Comparison of ENCODE assay signal across 15 cellular contexts in genomic region chr12:104805186-104805585, GRCh38.
DNase-seq lines count a peak whose midpoint lies in the region; ATAC-seq, FAIRE-seq and TF ChIP-seq lines count a peak whose summit lies in the region.
"Had no signal": no experiment of that assay in that cellular context is flagged by ENCODE, and none has a peak within 500 bp of the region (broad histone marks: within the 10 kb centered on the region; RNA-seq: fewer than 3 reads in every experiment).

No MANE protein-coding gene starts in this region.

- RAD21 ChIA-PET in HCT116 (lab: Charles Lee; ENCODE audit: low non-redundant PET in 1 of 2, low total read pairs in 2 of 2, uncharacterized antibody in 2 of 2, unreplicated experiment in 2 of 2), result interaction anchor here in 1 of 2 experiments (0.5 to 0.7 kb wide), 2 partner anchors 235 to 419 kb away, joined by 3 to 4 read pairs; no protein-coding TSS in a partner anchor

- peaks cover 3% of the 10 kb centered on the region for H3K36me3 Mint-ChIP-seq in astrocyte (ENCODE audit: low read depth, unreplicated experiment)

- H3K36me3 ChIP-seq in ACC112 (ENCODE audit: insufficient read depth, low read length), result no peaks in the 10 kb centered on the region
- H3K36me3 ChIP-seq in HCT116 (ENCODE audit: control insufficient read depth in 1 of 2, insufficient read depth in 2 of 2, low read length in 2 of 2), result no peaks in the 10 kb centered on the region
- H3K36me3 ChIP-seq in astrocyte (ENCODE audit: insufficient read depth, low read length), result no peaks in the 10 kb centered on the region
- H3K36me3 ChIP-seq: neutrophil had no signal

- BruUV-seq in HCT116 (replicated peaks; lab: Mats Ljungman, UMichigan), result no TSS peak

- H3K9ac ChIP-seq in HCT116 (ENCODE audit: low read length), result no peak overlapping the region
- H3K9ac ChIP-seq in astrocyte (ENCODE audit: low read length), result no peak overlapping the region

- peak; percentile 67; the same call in 1 of the 2 replicates for ATAC-seq in HCT116
- ATAC-seq: HepG2 had no signal

- peak; percentile 86 for FAIRE-seq in astrocyte (lab: Jason Lieb, UNC)
- FAIRE-seq: D721Med, HepG2 had no signal

- H3K79me2 ChIP-seq in ACC112 (ENCODE audit: control insufficient read depth, insufficient read depth, low read length, unreplicated experiment) (no peaks in the 10 kb centered on the region), HCT116 (ENCODE audit: insufficient read depth, low read length) (no peaks in the 10 kb centered on the region), astrocyte (ENCODE audit: insufficient read depth, low read length) (no peaks in the 10 kb centered on the region)

- CTCF ChIA-PET in HCT116 (lab: Charles Lee), result interaction anchor here (1.0 kb wide), 1 partner anchor 15 kb away, joined by 3 read pairs; no protein-coding TSS in a partner anchor

- H4K20me1 ChIP-seq in HCT116 (ENCODE audit: insufficient read depth), result no peaks in the 10 kb centered on the region
- H4K20me1 ChIP-seq in astrocyte (ENCODE audit: insufficient read depth, low read length), result no peaks in the 10 kb centered on the region

- H2AFZ ChIP-seq in ACC112 (ENCODE audit: low read length, unreplicated experiment) (no peak overlapping the region), HCT116 (ENCODE audit: low read depth, low read length, poor library complexity, severe bottlenecking) (no peak overlapping the region), astrocyte (ENCODE audit: low read depth, low read length) (no peak overlapping the region)

- DNase-seq in HCT116 (ENCODE audit: low read depth, low spot score) (no peak), astrocyte (ENCODE audit: low read depth) (peak; percentile 92), iris pigment epithelial cell (ENCODE audit: low read depth) (peak; percentile 84), NCI-H1417 treated with DMSO at 0.1 percent for 48 hours (lab: John Stamatoyannopoulos, UW) (no peak), mucosa of gallbladder (ENCODE audit: low spot score) (no peak), GDM1 (lab: John Stamatoyannopoulos, UW) (no peak), NCI-H524 treated with DMSO at 0.1 percent for 48 hours (lab: John Stamatoyannopoulos, UW) (no peak)
- DNase-seq: activated naive CD4-positive, alpha-beta T cell treated with anti-CD3 and anti-CD28 coated beads for 36 hours; NCI-H1105; NCI-H345 had no signal

- H3K9me3 Mint-ChIP-seq in astrocyte (ENCODE audit: unreplicated experiment), result no peaks in the 10 kb centered on the region

- TF ChIP-seq RAD21 in HCT116 (IDR thresholded peaks at IDR 0.05; ENCODE audit: low read depth), result no peak

- POLR2A ChIA-PET in HCT116 (lab: Charles Lee), result no interaction called here

- H3K27ac ChIP-seq in ACC112 (ENCODE audit: low read depth, low read length) (no peak overlapping the region), HCT116 (ENCODE audit: low read depth, low read length) (no peak overlapping the region), astrocyte (ENCODE audit: low read depth, low read length) (no peak overlapping the region)
- H3K27ac ChIP-seq: neutrophil had no signal

- no peak for TF ChIP-seq CTCF in HCT116 (IDR thresholded peaks at IDR 0.05 in 2 of 3, conservative IDR thresholded peaks at IDR 0.05 in 1 of 3; ENCODE audit: borderline replicate concordance in 1 of 3, insufficient read depth in 1 of 3, low read depth in 2 of 3, low read length in 2 of 3)
- TF ChIP-seq CTCF in astrocyte (IDR thresholded peaks at IDR 0.05; ENCODE audit: insufficient read depth, low read depth, low read length), result no peak

- no peaks in the 10 kb centered on the region for H3K9me2 ChIP-seq in HCT116 (ENCODE audit: insufficient read depth)

- no peaks in the 10 kb centered on the region for H3K9me3 ChIP-seq in HCT116 (ENCODE audit: control insufficient read depth in 1 of 2, insufficient read depth in 1 of 2, low read depth in 1 of 2, low read length in 2 of 2)
- no peaks in the 10 kb centered on the region for H3K9me3 ChIP-seq in astrocyte (ENCODE audit: insufficient read depth, low read depth, low read length)
- H3K9me3 ChIP-seq: neutrophil had no signal

- no peak overlapping the region for H3K4me3 Mint-ChIP-seq in astrocyte (ENCODE audit: unreplicated experiment)
- H3K4me3 Mint-ChIP-seq: activated naive CD4-positive, alpha-beta T cell treated with anti-CD3 and anti-CD28 coated beads for 36 hours had no signal

- no peaks in the 10 kb centered on the region for H3K27me3 ChIP-seq in ACC112 (ENCODE audit: insufficient read depth, low read length)
- H3K27me3 ChIP-seq in HCT116 (ENCODE audit: insufficient read depth, low read length), result no peaks in the 10 kb centered on the region
- no peaks in the 10 kb centered on the region for H3K27me3 ChIP-seq in astrocyte (ENCODE audit: insufficient read depth, low read length)
- H3K27me3 ChIP-seq: neutrophil had no signal

- H3K4me3 ChIP-seq in ACC112 (ENCODE audit: low read depth, low read length) (peak overlapping the region; percentile 19; the same call in 1 of the 2 replicates), HCT116 (replicated peaks in 1 of 2; ENCODE audit: low read depth in 1 of 2, low read length in 2 of 2) (no peak overlapping the region), astrocyte (ENCODE audit: insufficient read depth, low read depth, low read length) (no peak overlapping the region)
- H3K4me3 ChIP-seq: lung had no signal

- peaks cover 5% of the 10 kb centered on the region for H3K27me3 Mint-ChIP-seq in astrocyte (ENCODE audit: low read depth, unreplicated experiment)

- intact Hi-C loops in HCT116 (cut with micrococcal nuclease), result no loop called here

- peaks cover 19% of the 10 kb centered on the region for H3K4me1 ChIP-seq in ACC112 (ENCODE audit: control insufficient read depth, insufficient read depth, low read length, unreplicated experiment)
- peaks cover 4 to 14% of the 10 kb centered on the region in 2 experiments; a peak in 2 of 4 replicates for H3K4me1 ChIP-seq in HCT116 (ENCODE audit: control insufficient read depth in 1 of 2, insufficient read depth in 2 of 2, low read length in 2 of 2)
- H3K4me1 ChIP-seq in astrocyte (ENCODE audit: insufficient read depth, low read length), result peaks cover 19% of the 10 kb centered on the region

- H3K4me2 ChIP-seq in HCT116 (ENCODE audit: low read length), result no peak overlapping the region
- H3K4me2 ChIP-seq in astrocyte (ENCODE audit: low read length), result peak overlapping the region; percentile 38

- no peak overlapping the region for H3K27ac Mint-ChIP-seq in astrocyte (ENCODE audit: unreplicated experiment)
- H3K27ac Mint-ChIP-seq: activated naive CD4-positive, alpha-beta T cell treated with anti-CD3 and anti-CD28 coated beads for 36 hours had no signal

- no peak for TF ChIP-seq POLR2A in HCT116 (IDR thresholded peaks at IDR 0.05; ENCODE audit: borderline replicate concordance, extremely low read depth, insufficient read depth, insufficient read length)

- peaks cover 6% of the 10 kb centered on the region for H3K4me1 Mint-ChIP-seq in astrocyte (ENCODE audit: low read depth, unreplicated experiment)

TF ChIP-seq in HCT116, 20 proteins besides CTCF, POLR2A, EP300 and RAD21 (continues in another document):
- no peak for TF ChIP-seq CBX3 (IDR thresholded peaks at IDR 0.05; ENCODE audit: low read depth)
- TF ChIP-seq CEBPB (IDR thresholded peaks at IDR 0.05; ENCODE audit: low read depth), result no peak
- no peak for TF ChIP-seq FOSL1 (IDR thresholded peaks at IDR 0.05; ENCODE audit: low read depth)
- TF ChIP-seq POLR2AphosphoS5 (IDR thresholded peaks at IDR 0.05; ENCODE audit: low read depth, low read length), result no peak
- no peak for TF ChIP-seq ATF3 (IDR thresholded peaks at IDR 0.05)
- TF ChIP-seq, protein P1, sequence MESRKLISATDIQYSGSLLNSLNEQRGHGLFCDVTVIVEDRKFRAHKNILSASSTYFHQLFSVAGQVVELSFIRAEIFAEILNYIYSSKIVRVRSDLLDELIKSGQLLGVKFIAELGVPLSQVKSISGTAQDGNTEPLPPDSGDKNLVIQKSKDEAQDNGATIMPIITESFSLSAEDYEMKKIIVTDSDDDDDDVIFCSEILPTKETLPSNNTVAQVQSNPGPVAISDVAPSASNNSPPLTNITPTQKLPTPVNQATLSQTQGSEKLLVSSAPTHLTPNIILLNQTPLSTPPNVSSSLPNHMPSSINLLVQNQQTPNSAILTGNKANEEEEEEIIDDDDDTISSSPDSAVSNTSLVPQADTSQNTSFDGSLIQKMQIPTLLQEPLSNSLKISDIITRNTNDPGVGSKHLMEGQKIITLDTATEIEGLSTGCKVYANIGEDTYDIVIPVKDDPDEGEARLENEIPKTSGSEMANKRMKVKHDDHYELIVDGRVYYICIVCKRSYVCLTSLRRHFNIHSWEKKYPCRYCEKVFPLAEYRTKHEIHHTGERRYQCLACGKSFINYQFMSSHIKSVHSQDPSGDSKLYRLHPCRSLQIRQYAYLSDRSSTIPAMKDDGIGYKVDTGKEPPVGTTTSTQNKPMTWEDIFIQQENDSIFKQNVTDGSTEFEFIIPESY (IDR thresholded peaks at IDR 0.05; ENCODE audit: extremely low read depth, insufficient replicate concordance, low read length), result no peak
- TF ChIP-seq JUND (IDR thresholded peaks at IDR 0.05), result no peak
- no peak for TF ChIP-seq YY1 (IDR thresholded peaks at IDR 0.05; ENCODE audit: extremely low read depth, insufficient replicate concordance, low read depth, low read length)

Comparison
In these comparisons a context has a peak if more than half of its experiments do, and no peak if none do; other contexts are left out.
1. DNase-seq: peak in astrocyte (single experiment) and iris pigment epithelial cell (single experiment); none in HCT116 (single experiment), NCI-H1417 treated with DMSO at 0.1 percent for 48 hours (single experiment), mucosa of gallbladder (single experiment), GDM1 (single experiment) and NCI-H524 treated with DMSO at 0.1 percent for 48 hours (single experiment).